Comparison of ENCODE assay signal across 1 cellular context in genomic region chr21:45481977-45482898, GRCh38.
TF ChIP-seq lines count a peak whose summit lies in the region.

No MANE protein-coding gene starts in this region.

TF ChIP-seq in IMR-90, 13 proteins besides CTCF, POLR2A, EP300 and RAD21 (continued from another document):
- TF ChIP-seq NFE2L2 (IDR thresholded peaks at IDR 0.05; ENCODE audit: low read depth, low read length), result no peak
- no peak for TF ChIP-seq USF2 (IDR thresholded peaks at IDR 0.05; ENCODE audit: low read depth, low read length)
- no peak for TF ChIP-seq RFX5 (IDR thresholded peaks at IDR 0.05; ENCODE audit: low read depth, low read length)
- TF ChIP-seq CEBPB (IDR thresholded peaks at IDR 0.05; ENCODE audit: low read depth, low read length), result no peak
- TF ChIP-seq FOS (IDR thresholded peaks at IDR 0.05; ENCODE audit: low read depth, low read length), result no peak
- TF ChIP-seq CHD1 (IDR thresholded peaks at IDR 0.05; ENCODE audit: low read depth, low read length), result no peak
- TF ChIP-seq MAZ (IDR thresholded peaks at IDR 0.05; ENCODE audit: borderline replicate concordance, low read depth, low read length), result no peak
- no peak for TF ChIP-seq RCOR1 (IDR thresholded peaks at IDR 0.05; ENCODE audit: insufficient replicate concordance, low read length)
- no peak for TF ChIP-seq SMC3 (IDR thresholded peaks at IDR 0.05; ENCODE audit: low read depth, low read length)
- TF ChIP-seq BHLHE40 (IDR thresholded peaks at IDR 0.05; ENCODE audit: low read depth, low read length), result no peak
- no peak for TF ChIP-seq MAFK (IDR thresholded peaks at IDR 0.05; ENCODE audit: low read depth, low read length)
